20 cellular contexts compared by ENCODE assay signal in genomic region chr12:38930994-38931393, GRCh38. TPM values are rescaled to one million over a fixed set of nuclear protein-coding genes. Genes with fewer than 3 reads are reported as not detected.
DNase-seq lines count a peak whose midpoint lies in the region; ATAC-seq, FAIRE-seq and TF ChIP-seq lines count a peak whose summit lies in the region.
"Had no signal": no experiment of that assay in that cellular context is flagged by ENCODE, and none has a peak within 500 bp of the region (broad histone marks: within the 10 kb centered on the region; RNA-seq: fewer than 3 reads in every experiment).

No MANE protein-coding gene starts in this region.

- DNase-seq in HepG2 (ENCODE audit: low spot score) (peak; percentile 4), right lobe of liver (no peak), RKO (ENCODE audit: low spot score) (peak; percentile 22), epithelial cell of esophagus (ENCODE audit: low read depth) (peak; percentile 58), LoVo (ENCODE audit: low spot score) (no peak)
- no peak for DNase-seq in stimulated activated naive B cell treated with anti-CD40 and anti-IgM and Interleukin-4, amounts not matched to agents 10 μg/mL and 1 μg/mL and 100 μg/mL, for 72 hours
- no peak for DNase-seq in activated CD4-positive, alpha-beta T cell treated with anti-CD3 and anti-CD28 coated beads for 1 hour
- DNase-seq: CD8-positive, alpha-beta memory T cell; DMS 273 treated with DMSO at 0.1 percent for 48 hours; EL; HFFc6; NCI-H1048; NCI-H2081 treated with DMSO at 0.1 percent for 48 hours; NCI-H510A; NCI-H82; SHP77 treated with DMSO at 0.1 percent for 48 hours had no signal

- H3K79me2 ChIP-seq in HepG2 (ENCODE audit: insufficient read depth, low read length) = no peaks in the 10 kb centered on the region

- peaks cover 11% of the 10 kb centered on the region for H3K4me1 ChIP-seq in HepG2 (ENCODE audit: insufficient read depth, low read length)
- no peaks in the 10 kb centered on the region for H3K4me1 ChIP-seq in right lobe of liver

- no peak overlapping the region for H3K4me3 Mint-ChIP-seq in stimulated activated naive B cell treated with anti-CD40 and anti-IgM and Interleukin-4, amounts not matched to agents 10 μg/mL and 1 μg/mL and 100 μg/mL, for 72 hours
- H3K4me3 Mint-ChIP-seq: CD8-positive, alpha-beta memory T cell; HFFc6 had no signal

- WGBS in HepG2 (ENCODE audit: low lambda C conversion rate) = 2% methylated on average over 4 of the region's 4 CpGs
- WGBS in right lobe of liver (ENCODE audit: insufficient coverage, low coverage, low lambda C conversion rate, missing lambda C conversion rate) = 39% methylated on average over 4 of the region's 4 CpGs

- no peak overlapping the region for H3K27ac Mint-ChIP-seq in stimulated activated naive B cell treated with anti-CD40 and anti-IgM and Interleukin-4, amounts not matched to agents 10 μg/mL and 1 μg/mL and 100 μg/mL, for 72 hours
- H3K27ac Mint-ChIP-seq: CD8-positive, alpha-beta memory T cell; HFFc6 had no signal

- H3K4me1 Mint-ChIP-seq in stimulated activated naive B cell treated with anti-CD40 and anti-IgM and Interleukin-4, amounts not matched to agents 10 μg/mL and 1 μg/mL and 100 μg/mL, for 72 hours = peaks cover 0 to 1% of the 10 kb centered on the region in 2 donors

- no peaks in the 10 kb centered on the region for H4K20me1 ChIP-seq in HepG2 (ENCODE audit: insufficient read depth, low read length)
- H4K20me1 ChIP-seq: BLaER1 had no signal

- H3K9me3 Mint-ChIP-seq in stimulated activated naive B cell treated with anti-CD40 and anti-IgM and Interleukin-4, amounts not matched to agents 10 μg/mL and 1 μg/mL and 100 μg/mL, for 72 hours = no peaks in the 10 kb centered on the region

- TF ChIP-seq POLR2A in HepG2 (IDR thresholded peaks at IDR 0.05; ENCODE audit: insufficient read depth in 1 of 2, low read depth in 2 of 2, low read length in 2 of 2) (no peak), right lobe of liver (IDR thresholded peaks at IDR 0.05) (no peak)

- H2AFZ ChIP-seq in HepG2 (ENCODE audit: low read length) = no peak overlapping the region

- peaks cover 0 to 10% of the 10 kb centered on the region in 2 donors for H3K27me3 Mint-ChIP-seq in stimulated activated naive B cell treated with anti-CD40 and anti-IgM and Interleukin-4, amounts not matched to agents 10 μg/mL and 1 μg/mL and 100 μg/mL, for 72 hours
- H3K27me3 Mint-ChIP-seq: CD8-positive, alpha-beta memory T cell had no signal

- no peak overlapping the region for H3K4me3 ChIP-seq in HepG2 (replicated peaks in 1 of 3; ENCODE audit: insufficient read depth in 1 of 3, low read depth in 2 of 3, low read length in 3 of 3)
- no peak overlapping the region for H3K4me3 ChIP-seq in right lobe of liver
- H3K4me3 ChIP-seq in epithelial cell of esophagus (ENCODE audit: low read length) = no peak overlapping the region
- H3K4me3 ChIP-seq: BLaER1 had no signal

- POLR2A ChIA-PET in HepG2 (lab: Yijun Ruan, JAX) = no interaction called here

- TF ChIP-seq EP300 in HepG2 (IDR thresholded peaks at IDR 0.05; ENCODE audit: low read depth in 2 of 2, low read length in 2 of 2) = no peak
- no peak for TF ChIP-seq EP300 in HepG2 (CRISPR knock-in tag; IDR thresholded peaks at IDR 0.05; ENCODE audit: borderline replicate concordance)

- CTCF ChIA-PET in HepG2 (lab: Yijun Ruan, JAX; ENCODE audit: low intra/inter-chr PET ratio, low total read pairs) = no interaction called here

- TF ChIP-seq CTCF in HepG2 (CRISPR knock-in tag; IDR thresholded peaks at IDR 0.05) = no peak
- TF ChIP-seq CTCF in right lobe of liver (IDR thresholded peaks at IDR 0.05) = no peak
- no peak for TF ChIP-seq CTCF in epithelial cell of esophagus (IDR thresholded peaks at IDR 0.05; ENCODE audit: insufficient read depth, low read depth, low read length, missing control alignments)

- TF ChIP-seq RAD21 in HepG2 (CRISPR knock-in tag; IDR thresholded peaks at IDR 0.05) = no peak

- no peaks in the 10 kb centered on the region for H3K27me3 ChIP-seq in HepG2 (ENCODE audit: control insufficient read depth in 1 of 2, insufficient read depth in 2 of 2, low read length in 2 of 2)
- H3K27me3 ChIP-seq in right lobe of liver = no peaks in the 10 kb centered on the region
- H3K27me3 ChIP-seq: BLaER1 had no signal

- H3K36me3 Mint-ChIP-seq in stimulated activated naive B cell treated with anti-CD40 and anti-IgM and Interleukin-4, amounts not matched to agents 10 μg/mL and 1 μg/mL and 100 μg/mL, for 72 hours = no peaks in the 10 kb centered on the region
- H3K36me3 Mint-ChIP-seq: CD8-positive, alpha-beta memory T cell had no signal

- FAIRE-seq in HepG2 (lab: Jason Lieb, UNC) = no peak
- FAIRE-seq: GM19239, HTR-8/SVneo had no signal

- intact Hi-C loops in HepG2 (cut with micrococcal nuclease; ENCODE audit: unreplicated experiment) (no loop called here), right lobe of liver (cut with DNase I) (no loop called here)

- BruUV-seq in HepG2 (replicated peaks; lab: Mats Ljungman, UMichigan) = no TSS peak

- H3K36me3 ChIP-seq in HepG2 (replicated peaks in 1 of 2; ENCODE audit: control insufficient read depth in 1 of 2, insufficient read depth in 2 of 2, low read length in 2 of 2) (no peaks in the 10 kb centered on the region), right lobe of liver (no peaks in the 10 kb centered on the region)
- H3K36me3 ChIP-seq: BLaER1 had no signal

- H3K27ac ChIP-seq in HepG2 (ENCODE audit: extremely low read length, insufficient read depth, low read length) (no peak overlapping the region), right lobe of liver (no peak overlapping the region)
- H3K27ac ChIP-seq: BLaER1 had no signal

- ATAC-seq in HepG2 (peak; percentile 56; the same call in 2 of the 3 replicates), right lobe of liver (no peak), HG03354 (IDR thresholded peaks at IDR 0.05; ENCODE audit: poor library complexity, severe bottlenecking, unreplicated experiment) (no peak)
- peak; percentile 22 to 23 for ATAC-seq in stimulated activated naive B cell treated with anti-CD40 and anti-IgM and Interleukin-4, amounts not matched to agents 10 μg/mL and 1 μg/mL and 100 μg/mL, for 72 hours (replicated peaks)

- H3K9me3 ChIP-seq in HepG2 (ENCODE audit: low read length) = no peaks in the 10 kb centered on the region
- H3K9me3 ChIP-seq in right lobe of liver = no peaks in the 10 kb centered on the region
- H3K9me3 ChIP-seq: BLaER1 had no signal

- peak overlapping the region; percentile 19; the same call in 1 of the 2 replicates for H3K4me2 ChIP-seq in HepG2 (ENCODE audit: low read depth, low read length)
- H3K4me2 ChIP-seq: BLaER1 had no signal

- H3K9ac ChIP-seq in HepG2 (ENCODE audit: insufficient read depth, low read depth, low read length) = no peak overlapping the region
- H3K9ac ChIP-seq: BLaER1 had no signal

- in situ Hi-C loops in HepG2 (cut with HindIII; ENCODE audit: extremely low pct_ligation_motif_present, low pct_unique_long_range_greater_than_20kb) = no loop called here

TF ChIP-seq in HepG2, 621 proteins besides CTCF, POLR2A, EP300 and RAD21 (continues in another document):
- TF ChIP-seq AGO1 (IDR thresholded peaks at IDR 0.05; ENCODE audit: low read depth, low read length, poor library complexity, severe bottlenecking) (no peak), ZMYM2 (CRISPR knock-in tag; IDR thresholded peaks at IDR 0.05) (no peak), FOSL2 (CRISPR knock-in tag; IDR thresholded peaks at IDR 0.05) (peak; percentile 51), ATF3 (CRISPR knock-in tag; IDR thresholded peaks at IDR 0.05) (no peak), CENPX (CRISPR knock-in tag; IDR thresholded peaks at IDR 0.05) (no peak), FOXK1 (CRISPR knock-in tag; IDR thresholded peaks at IDR 0.05; ENCODE audit: borderline replicate concordance, low read depth) (no peak), FOXO4 (CRISPR knock-in tag; conservative IDR thresholded peaks at IDR 0.05) (no peak)

RNA-seq across cellular contexts. Expression of gene CPNE8, which starts 25.6 kb away (rescaled TPM):
- total RNA-seq in HepG2 (2016; rRNA removed; fragmentation: Illumina TruSeq; extraction: Trizol) (2.4 and 3.6 TPM in 2 replicates), right lobe of liver (10 to 100 TPM in 5 of 6 experiments, 1 to 10 TPM in 1; 8.6 to 21.1 (median 16.3) TPM)
- total RNA-seq in HepG2 (2016; cell fraction: cytosol; rRNA removed; fragmentation: Illumina TruSeq; extraction: Trizol; ENCODE audit: low read depth) = 0.18 and 0.51 TPM in 2 replicates
- 1.9 and 3.5 TPM in 2 replicates for total RNA-seq in HepG2 (2016; cell fraction: insoluble cytoplasmic fraction; rRNA removed; fragmentation: Illumina TruSeq; extraction: Trizol)
- total RNA-seq in HepG2 (2016; cell fraction: membrane; rRNA removed; fragmentation: Illumina TruSeq; extraction: Trizol) = 0.34 and 0.46 TPM in 2 replicates
- total RNA-seq in HepG2 (2016; cell fraction: nucleus; rRNA removed; fragmentation: Illumina TruSeq; extraction: Trizol) = 3.9 and 5.6 TPM in 2 replicates
- 1.4 and 2.7 TPM in 2 replicates for polyA plus RNA-seq in HepG2 (2011; rRNA removed)
- 0.74 and 1.1 TPM in 2 replicates for polyA plus RNA-seq in HepG2 (2011; cell fraction: cytosol; rRNA removed)
- polyA plus RNA-seq in HepG2 (2011; cell fraction: nucleus; rRNA removed) = 0.90 and 1.5 TPM in 2 replicates
- polyA plus RNA-seq in HepG2 (2012) = 0.69 and 0.98 TPM in 2 replicates
- polyA plus RNA-seq in HepG2 (2016; cell fraction: cytosol; fragmentation: Illumina TruSeq; extraction: Trizol; ENCODE audit: low read depth) = 0.06 and 0.08 TPM in 2 replicates
- polyA plus RNA-seq in HepG2 (2016; cell fraction: insoluble cytoplasmic fraction; fragmentation: Illumina TruSeq; extraction: Trizol; ENCODE audit: low read depth) = 1.6 TPM in 2 replicates
- 0.19 and 0.23 TPM in 2 replicates for polyA plus RNA-seq in HepG2 (2016; cell fraction: membrane; fragmentation: Illumina TruSeq; extraction: Trizol; ENCODE audit: low read depth)
- polyA plus RNA-seq in HepG2 (2016; cell fraction: nucleus; fragmentation: Illumina TruSeq; extraction: Trizol; ENCODE audit: insufficient read depth, low read depth) = 4.9 and 5.0 TPM in 2 replicates
- polyA minus RNA-seq in HepG2 (2011; rRNA and poly(A)+ RNA removed; ENCODE audit: low replicate concordance) = 1.4 and 16.1 TPM in 2 replicates
- polyA minus RNA-seq in HepG2 (2011; cell fraction: cytosol; rRNA and poly(A)+ RNA removed) = 1.6 and 1.7 TPM in 2 replicates
- 11.1 and 14.3 TPM in 2 replicates for polyA minus RNA-seq in HepG2 (2011; cell fraction: nucleus; rRNA and poly(A)+ RNA removed)
- total RNA-seq: HFFc6 had no signal

Comparison
In these comparisons a context has a peak if more than half of its experiments do, and no peak if none do; other contexts are left out.
1. ATAC-seq: peak in HepG2 (single experiment) and stimulated activated naive B cell treated with anti-CD40 and anti-IgM and Interleukin-4, amounts not matched to agents 10 μg/mL and 1 μg/mL and 100 μg/mL, for 72 hours (2 of 2); none in right lobe of liver (0 of 4) and HG03354 (single experiment).
2. DNase-seq: peak in HepG2 (single experiment), RKO (single experiment) and epithelial cell of esophagus (single experiment); none in right lobe of liver (0 of 3), stimulated activated naive B cell treated with anti-CD40 and anti-IgM and Interleukin-4, amounts not matched to agents 10 μg/mL and 1 μg/mL and 100 μg/mL, for 72 hours (single experiment), activated CD4-positive, alpha-beta T cell treated with anti-CD3 and anti-CD28 coated beads for 1 hour (single experiment) and LoVo (single experiment).